11 cellular contexts compared by ENCODE assay signal in genomic region chr14:72745546-72745945, GRCh38.
DNase-seq lines count a peak whose midpoint lies in the region; ATAC-seq and TF ChIP-seq lines count a peak whose summit lies in the region.
"Had no signal": no experiment of that assay in that cellular context is flagged by ENCODE, and none has a peak within 500 bp of the region (broad histone marks: within the 10 kb centered on the region; RNA-seq: fewer than 3 reads in every experiment).

No MANE protein-coding gene starts in this region.

- H3K9me3 Mint-ChIP-seq in chondrocyte (ENCODE audit: low read depth), result peaks cover 7% of the 10 kb centered on the region

- peak overlapping the region; percentile 75 for H3K27ac Mint-ChIP-seq in chondrocyte (ENCODE audit: unreplicated experiment)
- H3K27ac Mint-ChIP-seq: IgD-negative memory B cell had no signal

- peaks cover 38% of the 10 kb centered on the region for H3K4me1 Mint-ChIP-seq in chondrocyte (ENCODE audit: low read depth)
- H3K4me1 Mint-ChIP-seq: IgD-negative memory B cell had no signal

- no peaks in the 10 kb centered on the region for H3K27me3 Mint-ChIP-seq in chondrocyte (ENCODE audit: low read depth)
- H3K27me3 Mint-ChIP-seq: IgD-negative memory B cell had no signal

- no peaks in the 10 kb centered on the region for H3K36me3 Mint-ChIP-seq in chondrocyte (ENCODE audit: low read depth)

- no peak overlapping the region for H3K4me3 Mint-ChIP-seq in chondrocyte (ENCODE audit: unreplicated experiment)
- H3K4me3 Mint-ChIP-seq: IgD-negative memory B cell had no signal

- ATAC-seq in HG02970 (IDR thresholded peaks at IDR 0.05; ENCODE audit: low FRiP score, unreplicated experiment) (no peak), HG03095 (IDR thresholded peaks at IDR 0.05; ENCODE audit: unreplicated experiment) (no peak), GM18867 (IDR thresholded peaks at IDR 0.05; ENCODE audit: unreplicated experiment) (no peak)

- DNase-seq in AG08396 (ENCODE audit: low spot score) (peak; percentile 81), M059J (ENCODE audit: low read depth) (peak; percentile 91), chondrocyte (ENCODE audit: low spot score) (no peak), mucosa of gallbladder (ENCODE audit: low spot score) (peak; percentile 4), Ammon's horn (ENCODE audit: low spot score) (no peak)
- DNase-seq: activated naive CD4-positive, alpha-beta T cell treated with Interleukin-2 at 50 U/mL for 16 hours; effector CD4-positive, alpha-beta T cell had no signal

- TF ChIP-seq CTCF in chondrocyte (IDR thresholded peaks at IDR 0.05), result no peak

Comparison
In these comparisons a context has a peak if more than half of its experiments do, and no peak if none do; other contexts are left out.
1. DNase-seq: peak in AG08396 (single experiment), M059J (single experiment) and mucosa of gallbladder (single experiment); none in chondrocyte (single experiment) and Ammon's horn (single experiment).